8 cellular contexts compared by ENCODE assay signal in the genomic region with DNA sequence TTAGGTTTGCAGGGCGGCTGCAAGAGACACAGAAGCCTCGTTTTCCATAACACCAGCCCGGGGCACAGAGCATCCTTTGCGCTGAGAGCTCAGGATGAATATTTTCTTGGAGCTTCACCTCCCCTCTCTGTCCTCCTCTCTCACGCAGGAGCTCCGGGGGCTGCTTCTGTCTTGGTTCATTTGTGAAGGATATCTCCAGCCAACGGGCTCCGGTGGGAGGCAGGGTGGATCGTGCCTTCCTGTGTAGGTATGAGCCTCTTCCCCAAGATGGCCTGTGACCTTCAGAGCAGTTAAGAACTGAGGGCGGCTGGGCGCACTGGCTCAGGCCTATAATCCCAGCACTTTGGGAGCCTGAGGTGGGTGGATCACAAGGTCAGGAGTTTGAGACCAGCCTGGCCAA.
"Had no signal": no experiment of that assay in that cellular context is flagged by ENCODE, and none has a peak within 500 bp of the region (broad histone marks: within the 10 kb centered on the region; RNA-seq: fewer than 3 reads in every experiment).

No MANE protein-coding gene starts in this region.

- H3K36me3 ChIP-seq: HAP-1 had no signal

- H3K27ac ChIP-seq: GM23248 had no signal

- H3K4me3 Mint-ChIP-seq: HFFc6 had no signal

- H3K9ac ChIP-seq: GM23248 had no signal

- H3K4me3 ChIP-seq: GM23248, HAP-1, K562 had no signal

- H3K27ac Mint-ChIP-seq: HFFc6 had no signal

- H3K9me3 ChIP-seq: HAP-1 had no signal

- H3K4me1 ChIP-seq: HAP-1 had no signal

- ATAC-seq: HCT116, K562 had no signal

- DNase-seq: GM23248, GOT3, H7, HFFc6, IMR-90 had no signal
